1 cellular context compared by ENCODE assay signal in genomic region chr1:222464841-222465210, GRCh38.
TF ChIP-seq lines count a peak whose summit lies in the region.

No MANE protein-coding gene starts in this region.

TF ChIP-seq in K562, 482 proteins besides CTCF, POLR2A, EP300 and RAD21 (continued from another document and continues in another):
- TF ChIP-seq ZNF24 (IDR thresholded peaks at IDR 0.05), result peak; percentile 11; the same call in 1 of the 2 replicates
- TF ChIP-seq TEAD4 (IDR thresholded peaks at IDR 0.05; ENCODE audit: low read length), result peak; percentile 88
- TF ChIP-seq TEAD4 (CRISPR knock-in tag; IDR thresholded peaks at IDR 0.05; ENCODE audit: borderline replicate concordance), result no peak
- TF ChIP-seq CREM (IDR thresholded peaks at IDR 0.05; ENCODE audit: low read depth), result peak; percentile 60; the same call in 1 of the 2 replicates
- 0 out of 2 replicates have a peak, but pooled peaks have one; percentile 34 for TF ChIP-seq ZHX1 (conservative IDR thresholded peaks at IDR 0.05; ENCODE audit: low read length)
- TF ChIP-seq E2F5 (CRISPR knock-in tag; IDR thresholded peaks at IDR 0.05), result 0 out of 2 replicates have a peak, but pooled peaks have one; percentile 19
- TF ChIP-seq IRF1 (CRISPR knock-in tag; IDR thresholded peaks at IDR 0.05; ENCODE audit: borderline replicate concordance), result 0 out of 2 replicates have a peak, but pooled peaks have one; percentile 29
- peak in 1 of 2 experiments; percentile 22 for TF ChIP-seq AFF1 (IDR thresholded peaks at IDR 0.05; ENCODE audit: low read depth in 1 of 2, partially characterized antibody in 2 of 2)
- peak; percentile 10; the same call in 1 of the 2 replicates for TF ChIP-seq ZNF407 (IDR thresholded peaks at IDR 0.05; ENCODE audit: low read depth)
- TF ChIP-seq ZNF165 (CRISPR knock-in tag; IDR thresholded peaks at IDR 0.05; ENCODE audit: borderline replicate concordance), result no peak
- TF ChIP-seq KDM1A (IDR thresholded peaks at IDR 0.05), result peak; percentile 18 to 66; a peak in 2 of 4 replicates
- no peak for TF ChIP-seq BRCA1 (IDR thresholded peaks at IDR 0.05)
- TF ChIP-seq BRCA1 (CRISPR knock-in tag; IDR thresholded peaks at IDR 0.05), result no peak
- 0 out of 2 replicates have a peak, but pooled peaks have one; percentile 41 for TF ChIP-seq TEAD2 (tag; IDR thresholded peaks at IDR 0.05)
- peak; percentile 7; the same call in 1 of the 2 replicates for TF ChIP-seq PTRF (tag; IDR thresholded peaks at IDR 0.05)
- 0 out of 2 replicates have a peak, but pooled peaks have one; percentile 35 for TF ChIP-seq HDAC2 (IDR thresholded peaks at IDR 0.05)
- no peak for TF ChIP-seq TRIM28 (IDR thresholded peaks at IDR 0.05)
- TF ChIP-seq ZSCAN32 (CRISPR knock-in tag; IDR thresholded peaks at IDR 0.05), result no peak
- TF ChIP-seq RFX5 (IDR thresholded peaks at IDR 0.05; ENCODE audit: low read depth, low read length), result no peak; the same call in 1 of the 2 replicates
- TF ChIP-seq POLR2H (tag; IDR thresholded peaks at IDR 0.05; ENCODE audit: low read depth), result peak; percentile 99
- TF ChIP-seq PTBP1 (IDR thresholded peaks at IDR 0.05; ENCODE audit: low read depth, low read length), result no peak
- peak; percentile 79 for TF ChIP-seq BHLHE40 (IDR thresholded peaks at IDR 0.05; ENCODE audit: low read length)
- TF ChIP-seq SP1 (CRISPR knock-in tag; IDR thresholded peaks at IDR 0.05), result peak; percentile 43
- 0 out of 2 replicates have a peak, but pooled peaks have one; percentile 43 for TF ChIP-seq ZNF232 (CRISPR knock-in tag; IDR thresholded peaks at IDR 0.05)
- TF ChIP-seq REST (CRISPR knock-in tag; IDR thresholded peaks at IDR 0.05; ENCODE audit: low read depth), result no peak
- peak in 1 of 2 experiments; percentile 89; a peak in 2 of 3 replicates for TF ChIP-seq CBX3 (IDR thresholded peaks at IDR 0.05; ENCODE audit: borderline replicate concordance in 1 of 2, low read length in 2 of 2)
- TF ChIP-seq ETS1 (conservative IDR thresholded peaks at IDR 0.05; ENCODE audit: control insufficient read depth, low read depth, low read length), result 0 out of 2 replicates have a peak, but pooled peaks have one; percentile 16
- TF ChIP-seq DMBX1 (CRISPR knock-in tag; IDR thresholded peaks at IDR 0.05; ENCODE audit: borderline replicate concordance), result 0 out of 2 replicates have a peak, but pooled peaks have one; percentile 9
- no peak for TF ChIP-seq TCFL5 (CRISPR knock-in tag; conservative IDR thresholded peaks at IDR 0.05)
- peak; percentile 87 for TF ChIP-seq BDP1 (IDR thresholded peaks at IDR 0.05; ENCODE audit: insufficient read depth, insufficient read length)
